In genomic region chr3:148534089-148534988, GRCh38 we compare ENCODE assay signal across 1 cellular context.
TF ChIP-seq lines count a peak whose summit lies in the region.

No MANE protein-coding gene starts in this region.

TF ChIP-seq in HepG2, 621 proteins besides CTCF, POLR2A, EP300 and RAD21 (continued from another document and continues in another):
- no peak for TF ChIP-seq HMGXB4 (CRISPR knock-in tag; IDR thresholded peaks at IDR 0.05; ENCODE audit: borderline replicate concordance in 1 of 2, low read depth in 1 of 2)
- TF ChIP-seq ZNF276 (CRISPR knock-in tag; IDR thresholded peaks at IDR 0.05; ENCODE audit: low read depth), result no peak
- TF ChIP-seq GLI4 (CRISPR knock-in tag; IDR thresholded peaks at IDR 0.05; ENCODE audit: borderline replicate concordance), result no peak
- no peak for TF ChIP-seq NCOA1 (CRISPR knock-in tag; IDR thresholded peaks at IDR 0.05)
- no peak for TF ChIP-seq ZBTB21 (CRISPR knock-in tag; IDR thresholded peaks at IDR 0.05)
- no peak; the same call in 1 of the 2 replicates for TF ChIP-seq SOX13 (IDR thresholded peaks at IDR 0.05)
- TF ChIP-seq SOX13 (CRISPR knock-in tag; conservative IDR thresholded peaks at IDR 0.05 in 1 of 2, IDR thresholded peaks at IDR 0.05 in 1 of 2), result peak in 1 of 2 experiments; percentile 81; a peak in 2 of 4 replicates
- no peak for TF ChIP-seq CENPX (CRISPR knock-in tag; IDR thresholded peaks at IDR 0.05)
- TF ChIP-seq ZNF790 (CRISPR knock-in tag; IDR thresholded peaks at IDR 0.05; ENCODE audit: borderline replicate concordance), result no peak
- TF ChIP-seq ZNF616 (CRISPR knock-in tag; IDR thresholded peaks at IDR 0.05; ENCODE audit: low read depth), result no peak
- TF ChIP-seq ZKSCAN1 (IDR thresholded peaks at IDR 0.05; ENCODE audit: low read length), result no peak
- no peak for TF ChIP-seq ZNF281 (CRISPR knock-in tag; IDR thresholded peaks at IDR 0.05; ENCODE audit: borderline replicate concordance)
- TF ChIP-seq RARG (CRISPR knock-in tag; IDR thresholded peaks at IDR 0.05; ENCODE audit: low read depth), result no peak
- TF ChIP-seq ZNF614 (CRISPR knock-in tag; IDR thresholded peaks at IDR 0.05; ENCODE audit: borderline replicate concordance), result peak; percentile 78; the same call in 1 of the 2 replicates
- TF ChIP-seq YEATS2 (CRISPR knock-in tag; IDR thresholded peaks at IDR 0.05; ENCODE audit: borderline replicate concordance), result no peak
- peak; percentile 94 for TF ChIP-seq PAXIP1 (CRISPR knock-in tag; conservative IDR thresholded peaks at IDR 0.05)
- TF ChIP-seq ZNF143 (CRISPR knock-in tag; IDR thresholded peaks at IDR 0.05), result no peak
- TF ChIP-seq MATR3 (CRISPR knock-in tag; IDR thresholded peaks at IDR 0.05), result no peak
- TF ChIP-seq NFKB2 (CRISPR knock-in tag; IDR thresholded peaks at IDR 0.05; ENCODE audit: borderline replicate concordance), result no peak
- TF ChIP-seq ZNF724P (CRISPR knock-in tag; IDR thresholded peaks at IDR 0.05; ENCODE audit: borderline replicate concordance), result no peak
- TF ChIP-seq ZNF30 (CRISPR knock-in tag; IDR thresholded peaks at IDR 0.05), result no peak
- TF ChIP-seq KDM6A (CRISPR knock-in tag; IDR thresholded peaks at IDR 0.05; ENCODE audit: low read depth), result peak; percentile 88
- no peak for TF ChIP-seq MXI1 (IDR thresholded peaks at IDR 0.05; ENCODE audit: borderline replicate concordance, low read depth, low read length)
- no peak for TF ChIP-seq ZNF816 (CRISPR knock-in tag; IDR thresholded peaks at IDR 0.05; ENCODE audit: borderline replicate concordance)
- TF ChIP-seq ZNF512B (CRISPR knock-in tag; IDR thresholded peaks at IDR 0.05; ENCODE audit: borderline replicate concordance), result no peak
- no peak for TF ChIP-seq IKZF1 (IDR thresholded peaks at IDR 0.05)
- no peak for TF ChIP-seq RERE (CRISPR knock-in tag; IDR thresholded peaks at IDR 0.05; ENCODE audit: low read depth)
- TF ChIP-seq RXRB (CRISPR knock-in tag; IDR thresholded peaks at IDR 0.05; ENCODE audit: borderline replicate concordance), result peak; percentile 80
- TF ChIP-seq NFIB (CRISPR knock-in tag; IDR thresholded peaks at IDR 0.05; ENCODE audit: borderline replicate concordance), result no peak
- no peak for TF ChIP-seq ZNF850 (CRISPR knock-in tag; conservative IDR thresholded peaks at IDR 0.05)
- no peak for TF ChIP-seq DMTF1 (CRISPR knock-in tag; IDR thresholded peaks at IDR 0.05)
- no peak for TF ChIP-seq EEA1 (CRISPR knock-in tag; IDR thresholded peaks at IDR 0.05; ENCODE audit: borderline replicate concordance)
- TF ChIP-seq MXD1 (CRISPR knock-in tag; IDR thresholded peaks at IDR 0.05), result no peak
- peak in 1 of 2 experiments; percentile 54; a peak in 3 of 4 replicates for TF ChIP-seq NR2F1 (CRISPR knock-in tag; IDR thresholded peaks at IDR 0.05)
- TF ChIP-seq ZNF468 (CRISPR knock-in tag; IDR thresholded peaks at IDR 0.05), result no peak
- TF ChIP-seq ISL2 (CRISPR knock-in tag; IDR thresholded peaks at IDR 0.05), result peak; percentile 38; the same call in 1 of the 2 replicates
- no peak for TF ChIP-seq MAF1 (CRISPR knock-in tag; IDR thresholded peaks at IDR 0.05; ENCODE audit: borderline replicate concordance)
